ENCODE assay signal across 8 cellular contexts in the genomic region with DNA sequence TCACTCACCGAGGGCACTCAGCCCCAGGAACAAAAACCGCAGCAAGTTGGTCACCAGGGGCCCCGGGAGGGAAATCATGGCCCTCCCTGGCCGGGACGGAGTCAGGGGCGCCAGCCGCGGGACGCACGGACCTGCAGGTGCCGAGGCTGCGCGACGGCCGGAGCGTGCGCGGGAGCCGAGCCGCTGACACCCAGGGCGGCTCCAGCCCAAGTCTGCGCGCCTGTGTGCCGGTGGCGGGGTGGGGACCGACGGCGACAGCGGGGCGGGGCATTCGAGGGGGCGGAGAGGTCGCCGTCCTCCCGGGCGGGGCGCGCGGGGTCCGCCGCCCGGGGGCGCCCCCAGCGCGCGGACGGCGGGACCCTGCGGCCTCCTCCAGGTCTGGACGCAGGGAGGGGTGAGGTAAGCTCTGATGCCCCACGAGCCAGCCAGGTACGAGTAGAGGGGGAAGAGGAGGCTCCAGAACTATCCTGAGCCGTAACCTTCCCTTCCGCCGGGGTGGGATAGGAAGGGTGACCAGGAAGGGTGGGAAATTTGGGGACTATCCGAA. TPM values are rescaled to one million over a fixed set of nuclear protein-coding genes. Genes with fewer than 3 reads are reported as not detected.
A peak's percentile ranks its signal among the peaks of the same experiment; 100 is the strongest.
DNase-seq lines count a peak whose midpoint lies in the region; ATAC-seq and TF ChIP-seq lines count a peak whose summit lies in the region.

Gene ESAM, minus strand, starts transcription at position 214 of the 547 bp plus-strand sequence. Its CDS starts 136 bp downstream, at position 78.

- DNase-seq in T-helper 1 cell = peak; percentile 35 to 65 (median 60)
- DNase-seq in kidney epithelial cell (ENCODE audit: low read depth) = no peak
- DNase-seq in stimulated activated CD4-positive, alpha-beta T cell treated with anti-CD3 and anti-CD28 coated beads, Interleukin-2, amount 100 ng/mL, for 48 hours = peak; percentile 62
- no peak for DNase-seq in amniotic stem cell (lab: John Stamatoyannopoulos, UW)

- H3K36me3 Mint-ChIP-seq in brain = peaks cover 10% of the 10 kb centered on the region

- H3K27me3 Mint-ChIP-seq in brain = peaks cover 60% of the 10 kb centered on the region

- peaks cover 34% of the 10 kb centered on the region for H3K27me3 ChIP-seq in kidney epithelial cell (ENCODE audit: control insufficient read depth, insufficient read depth, low read length)

- peak within 1 kb of the TSS; percentile 61 for H3K27ac ChIP-seq in 22Rv1

- TF ChIP-seq CTCF in 22Rv1 (IDR thresholded peaks at IDR 0.05) = no peak
- no peak for TF ChIP-seq CTCF in brain (conservative IDR thresholded peaks at IDR 0.05)
- TF ChIP-seq CTCF in kidney epithelial cell (IDR thresholded peaks at IDR 0.05; ENCODE audit: insufficient read depth, low read length, poor library complexity, severe bottlenecking) = no peak

- H3K9me3 Mint-ChIP-seq in brain = peaks cover 0 to 3% (median 0%) of the 10 kb centered on the region in 5 experiments

- ATAC-seq in GM18907 (IDR thresholded peaks at IDR 0.05; ENCODE audit: unreplicated experiment) (peak; percentile 57), HG03135 (IDR thresholded peaks at IDR 0.05; ENCODE audit: unreplicated experiment) (peak; percentile 53)

- H3K36me3 ChIP-seq in kidney epithelial cell (ENCODE audit: control insufficient read depth, insufficient read depth, low read length) = no peaks in the 10 kb centered on the region

- H3K4me1 Mint-ChIP-seq in brain = peaks cover 32% of the 10 kb centered on the region

- H3K4me3 Mint-ChIP-seq in brain = peak within 1 kb of the TSS; percentile 84 to 90 (median 86)

- H3K27ac Mint-ChIP-seq in brain = peak within 1 kb of the TSS in 4 of 5 experiments; percentile 4 to 55 (median 30)

- H3K4me3 ChIP-seq in kidney epithelial cell (ENCODE audit: low read depth, low read length) = peak within 1 kb of the TSS; percentile 38

RNA-seq across cellular contexts. Expression of gene ESAM, which starts in this region (rescaled TPM):
- 42.0 TPM for polyA plus RNA-seq in brain (ENCODE audit: insufficient read depth, low read depth, low replicate concordance)
- total RNA-seq in kidney epithelial cell = 10.3 and 10.4 TPM in 2 replicates

Comparison
In these comparisons a context has a peak if more than half of its experiments do, and no peak if none do; other contexts are left out.
1. DNase-seq: peak in T-helper 1 cell (5 of 5) and stimulated activated CD4-positive, alpha-beta T cell treated with anti-CD3 and anti-CD28 coated beads, Interleukin-2, amount 100 ng/mL, for 48 hours (2 of 2); none in kidney epithelial cell (single experiment) and amniotic stem cell (single experiment).